In the genomic region with DNA sequence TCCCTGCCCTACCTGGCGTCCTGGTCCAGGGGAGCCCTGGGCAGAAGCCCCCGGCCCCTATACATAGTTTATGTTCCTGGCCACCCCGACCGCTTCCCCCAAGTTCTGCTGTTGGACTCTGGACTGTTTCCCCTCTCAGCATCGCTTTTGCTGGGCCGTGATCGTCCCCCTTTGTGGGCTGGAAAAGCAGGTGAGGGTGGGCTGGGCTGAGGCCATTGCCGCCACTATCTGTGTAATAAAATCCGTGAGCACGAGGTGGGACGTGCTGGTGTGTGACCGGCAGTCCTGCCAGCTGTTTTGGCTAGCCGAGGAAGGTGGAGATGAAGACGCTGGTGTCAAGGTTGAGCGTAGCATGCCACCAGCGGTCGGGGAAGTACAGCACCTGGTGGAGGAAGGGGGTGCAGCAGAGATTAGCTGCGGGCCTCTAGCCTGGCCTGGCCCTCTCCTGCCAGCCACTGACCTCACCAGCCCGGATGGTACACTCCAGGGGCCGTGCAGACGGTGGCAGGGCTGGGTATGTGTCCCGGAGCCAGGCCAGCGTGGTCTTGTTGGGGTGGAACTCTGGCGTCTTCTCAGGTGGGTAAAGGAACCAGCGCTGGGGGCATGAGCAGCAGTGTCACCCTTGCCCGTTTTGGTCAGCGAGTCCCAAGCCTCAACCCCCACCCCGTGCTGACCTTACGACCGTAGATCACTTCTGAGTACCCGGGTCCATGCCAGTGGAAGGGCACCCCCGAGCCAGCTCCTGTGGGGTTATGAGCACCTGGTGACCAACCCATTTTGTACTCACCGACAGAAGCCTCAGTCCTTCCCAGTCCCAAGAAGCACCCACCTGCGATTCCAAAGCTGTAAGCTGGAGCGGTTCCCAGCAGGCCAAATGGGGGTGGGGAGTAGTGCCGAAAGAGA, we compare ENCODE assay signal across 9 cellular contexts. TPM values are rescaled to one million over a fixed set of nuclear protein-coding genes. Genes with fewer than 3 reads are reported as not detected.
A peak's percentile ranks its signal among the peaks of the same experiment; 100 is the strongest.
DNase-seq lines count a peak whose midpoint lies in the region; ATAC-seq and TF ChIP-seq lines count a peak whose summit lies in the region.
"Had no signal": no experiment of that assay in that cellular context is flagged by ENCODE, and none has a peak within 500 bp of the region (broad histone marks: within the 10 kb centered on the region; RNA-seq: fewer than 3 reads in every experiment).

No MANE protein-coding gene starts in this region.

- H3K9me2 ChIP-seq in GM23248 (ENCODE audit: insufficient read depth) = no peaks in the 10 kb centered on the region

- peak overlapping the region; percentile 68 for H3K9ac ChIP-seq in GM23248

- no peak for TF ChIP-seq CTCF in RWPE1 (conservative IDR thresholded peaks at IDR 0.05; ENCODE audit: low read depth)
- TF ChIP-seq CTCF in psoas muscle (IDR thresholded peaks at IDR 0.05) = no peak

- no peak for ATAC-seq in psoas muscle
- no peak for ATAC-seq in GM21360 (IDR thresholded peaks at IDR 0.05; ENCODE audit: unreplicated experiment)

- 81 to 83% methylated on average over 36 of the region's 36 CpGs for WGBS in GM23248 (ENCODE audit: low coverage in 1 of 2, low lambda C conversion rate in 2 of 2, missing lambda C conversion rate in 2 of 2), 2 experiments
- 70 to 74% methylated on average over 36 of the region's 36 CpGs for WGBS in esophagus, 2 donors
- 68 to 76% (median 70%) methylated on average over 36 of the region's 36 CpGs for WGBS in psoas muscle, 3 donors

- intact Hi-C loops in psoas muscle (cut with DNase I) = no loop called here

- no peak overlapping the region for H2AFZ ChIP-seq in GM23248

- H3K4me2 ChIP-seq in GM23248 (ENCODE audit: unreplicated experiment) = peak overlapping the region; percentile 73

- H3K36me3 ChIP-seq in GM23248 (ENCODE audit: low read depth) (peaks cover 11% of the 10 kb centered on the region; the same call in 1 of the 2 replicates), esophagus (ENCODE audit: control insufficient read depth in 2 of 2, insufficient read depth in 2 of 2, low read length in 1 of 2) (peaks cover 3 to 41% of the 10 kb centered on the region in 2 donors), psoas muscle (ENCODE audit: insufficient read depth in 1 of 2, low read depth in 1 of 2) (peaks cover 5 to 34% of the 10 kb centered on the region in 2 donors)

- POLR2A ChIA-PET in RWPE1 (lab: Yijun Ruan, JAX; ENCODE audit: low non-redundant PET) = no interaction called here

- H3K27me3 ChIP-seq in GM23248 (replicated peaks; ENCODE audit: insufficient read depth) = no peaks in the 10 kb centered on the region
- H3K27me3 ChIP-seq in esophagus (ENCODE audit: control insufficient read depth in 1 of 2, insufficient read depth in 2 of 2, low read length in 2 of 2) = no peaks in the 10 kb centered on the region
- H3K27me3 ChIP-seq in psoas muscle (ENCODE audit: insufficient read depth in 3 of 3, low read length in 2 of 3) = no peaks in the 10 kb centered on the region

- no peak for DNase-seq in GM23248
- DNase-seq in RWPE1 (ENCODE audit: low spot score) = no peak
- no peak for DNase-seq in psoas muscle
- no peak for DNase-seq in DMS53 (lab: John Stamatoyannopoulos, UW)
- no peak for DNase-seq in ACHN
- no peak for DNase-seq in NCI-H1436 treated with DMSO at 0.1 percent for 48 hours (lab: John Stamatoyannopoulos, UW)
- DNase-seq: activated CD8-positive, alpha-beta memory T cell treated with anti-CD3 and anti-CD28 coated beads, Interleukin-2, amount 50 U/mL, for 4 hours had no signal

- no peaks in the 10 kb centered on the region for H3K9me3 ChIP-seq in GM23248 (ENCODE audit: low read depth)
- H3K9me3 ChIP-seq in esophagus (ENCODE audit: control insufficient read depth in 2 of 2, insufficient read depth in 1 of 2, low read depth in 1 of 2, low read length in 1 of 2) = no peaks in the 10 kb centered on the region
- no peaks in the 10 kb centered on the region for H3K9me3 ChIP-seq in psoas muscle

- CTCF ChIA-PET in RWPE1 (lab: Yijun Ruan, JAX) = interaction anchor here (1.0 kb wide), 1 partner anchor 15 kb away, joined by 4 read pairs; the partner anchor contains the start of gene RHOT2

- peaks cover 45% of the 10 kb centered on the region for H3K79me2 ChIP-seq in GM23248 (ENCODE audit: insufficient read depth)

- H3K4me1 ChIP-seq in GM23248 (ENCODE audit: insufficient read depth) (peaks cover 15% of the 10 kb centered on the region), esophagus (ENCODE audit: control insufficient read depth in 2 of 2, insufficient read depth in 2 of 2, low read length in 1 of 2) (peaks cover 15 to 62% of the 10 kb centered on the region in 2 donors), psoas muscle (peaks cover 40% of the 10 kb centered on the region)

- H3K4me3 ChIP-seq in GM23248 (peak overlapping the region; percentile 70), esophagus (ENCODE audit: low read depth in 1 of 2, low read length in 2 of 2) (peak overlapping the region; percentile 55 to 70), psoas muscle (peak overlapping the region; percentile 79)

- H3F3A ChIP-seq in GM23248 (ENCODE audit: insufficient read depth) = peaks cover 15% of the 10 kb centered on the region; the same call in 1 of the 2 replicates

- no peak overlapping the region for H3K27ac ChIP-seq in GM23248
- H3K27ac ChIP-seq in RWPE1 = peak overlapping the region; percentile 94
- H3K27ac ChIP-seq in esophagus (ENCODE audit: low read depth in 2 of 2, low read length in 1 of 2) = peak overlapping the region; percentile 79 to 94
- no peak overlapping the region for H3K27ac ChIP-seq in psoas muscle

- in situ Hi-C loops in GM23248 (cut with MboI) (no loop called here), ACHN (cut with HindIII; ENCODE audit: low pct_ligation_motif_present, low pct_unique_long_range_greater_than_20kb, low sequenced_read_pairs) (no loop called here)

- H4K20me1 ChIP-seq in GM23248 (ENCODE audit: insufficient read depth) = no peaks in the 10 kb centered on the region

RNA-seq across cellular contexts. Expression of gene JMJD8, which starts 1.4 kb away (rescaled TPM):
- total RNA-seq in GM23248 (2014; rRNA removed; shearing (Covaris generic)) = 88.8 and 96.3 TPM in 2 replicates
- polyA plus RNA-seq in GM23248 (2016; fragmentation: Nextera tagmentation; extraction: Ambion mirVana) (87.9 and 91.6 TPM in 2 replicates), esophagus (10 to 100 TPM; 41.0 to 55.4 TPM), psoas muscle (10 to 100 TPM; 25.5 to 63.5 (median 41.5) TPM)
- 10 to 100 TPM; 19.1 to 27.5 (median 23.1) TPM for total RNA-seq in psoas muscle

RNA-seq across cellular contexts. Expression of gene STUB1, which starts 2.5 kb away (rescaled TPM):
- total RNA-seq in GM23248 (2014; rRNA removed; shearing (Covaris generic)) = 183 and 201 TPM in 2 replicates
- polyA plus RNA-seq in GM23248 (2016; fragmentation: Nextera tagmentation; extraction: Ambion mirVana) = 207 and 216 TPM in 2 replicates
- polyA plus RNA-seq in esophagus = 10 to 100 TPM; 58.3 to 95.2 TPM
- total RNA-seq in psoas muscle = 100 to 1,000 TPM; 108 to 150 (median 115) TPM
- 100 to 1,000 TPM; 127 to 147 (median 134) TPM for polyA plus RNA-seq in psoas muscle

RNA-seq across cellular contexts. Expression of gene RHBDL1, which starts 7.3 kb away (rescaled TPM):
- total RNA-seq in GM23248 (2014; rRNA removed; shearing (Covaris generic)) = 0.89 and 2.1 TPM in 2 replicates
- 0.90 and 1.5 TPM in 2 replicates for polyA plus RNA-seq in GM23248 (2016; fragmentation: Nextera tagmentation; extraction: Ambion mirVana)
- polyA plus RNA-seq in esophagus = 1 to 10 TPM in 1 of 2 donors, under 1 TPM in 1; 0.49 to 1.7 TPM
- under 1 TPM; 0.13 to 0.42 (median 0.29) TPM for total RNA-seq in psoas muscle
- under 1 TPM; 0.06 to 0.08 (median 0.08) TPM for polyA plus RNA-seq in psoas muscle

RNA-seq across cellular contexts. Expression of gene WDR24, which starts 7.5 kb away (rescaled TPM):
- 1.3 and 3.4 TPM in 2 replicates for total RNA-seq in GM23248 (2014; rRNA removed; shearing (Covaris generic))
- polyA plus RNA-seq in GM23248 (2016; fragmentation: Nextera tagmentation; extraction: Ambion mirVana) (13.1 and 13.7 TPM in 2 replicates), esophagus (1 to 10 TPM; 6.0 to 6.3 TPM), psoas muscle (10 to 100 TPM in 1 of 3 donors, 1 to 10 TPM in 2; 5.2 to 15.8 (median 8.8) TPM)
- total RNA-seq in psoas muscle = 10 to 100 TPM in 3 of 4 donors, 1 to 10 TPM in 1; 9.9 to 15.0 (median 12.1) TPM

RNA-seq across cellular contexts. Expression of gene RHOT2, which starts 14.8 kb away (rescaled TPM):
- total RNA-seq in GM23248 (2014; rRNA removed; shearing (Covaris generic)) = 44.9 and 65.9 TPM in 2 replicates
- 65.1 and 70.0 TPM in 2 replicates for polyA plus RNA-seq in GM23248 (2016; fragmentation: Nextera tagmentation; extraction: Ambion mirVana)
- polyA plus RNA-seq in esophagus = 100 to 1,000 TPM in 1 of 2 donors, 10 to 100 TPM in 1; 87.1 to 152 TPM
- 10 to 100 TPM; 38.8 to 56.8 (median 48.8) TPM for total RNA-seq in psoas muscle
- polyA plus RNA-seq in psoas muscle = 10 to 100 TPM; 47.7 to 75.8 (median 52.6) TPM

Comparison
In these comparisons a context has a peak if more than half of its experiments do, and no peak if none do; other contexts are left out.
1. H3K27ac ChIP-seq: peak in RWPE1 (single experiment) and esophagus (2 of 2); none in GM23248 (single experiment) and psoas muscle (single experiment).
2. Peak in every context shown above with its lines, with median percentiles within 50 percentile points of each other: H3K4me3 ChIP-seq.